In genomic region chr6:170535002-170535401, GRCh38 we compare ENCODE assay signal across 16 cellular contexts. TPM values are rescaled to one million over a fixed set of nuclear protein-coding genes. Genes with fewer than 3 reads are reported as not detected.
A peak's percentile ranks its signal among the peaks of the same experiment; 100 is the strongest.
DNase-seq lines count a peak whose midpoint lies in the region; ATAC-seq, FAIRE-seq and TF ChIP-seq lines count a peak whose summit lies in the region.
"Had no signal": no experiment of that assay in that cellular context is flagged by ENCODE, and none has a peak within 500 bp of the region (broad histone marks: within the 10 kb centered on the region; RNA-seq: fewer than 3 reads in every experiment).

No MANE protein-coding gene starts in this region.

- peaks cover 21% of the 10 kb centered on the region; the same call in 1 of the 2 replicates for H4K20me1 ChIP-seq in K562 (replicated peaks; ENCODE audit: control insufficient read depth, insufficient read depth, low read length)
- H4K20me1 ChIP-seq in HepG2 (ENCODE audit: insufficient read depth, low read length): 0 out of 2 replicates have a peak, but pooled peaks cover 2% of the 10 kb centered on the region
- H4K20me1 ChIP-seq in SK-N-SH (ENCODE audit: insufficient read depth): peaks cover 13% of the 10 kb centered on the region

- TF ChIP-seq RAD21 in K562 (CRISPR knock-in tag; conservative IDR thresholded peaks at IDR 0.05 in 1 of 2, IDR thresholded peaks at IDR 0.05 in 1 of 2) (no peak), HepG2 (CRISPR knock-in tag; IDR thresholded peaks at IDR 0.05) (no peak), SK-N-SH (IDR thresholded peaks at IDR 0.05; ENCODE audit: low read length) (no peak)

- H3K27me3 ChIP-seq in K562 (ENCODE audit: control insufficient read depth in 2 of 2, insufficient read depth in 2 of 2, low read length in 2 of 2) (no peaks in the 10 kb centered on the region), HepG2 (ENCODE audit: control insufficient read depth in 1 of 2, insufficient read depth in 2 of 2, low read length in 2 of 2) (no peaks in the 10 kb centered on the region), SK-N-SH (ENCODE audit: insufficient read depth) (no peaks in the 10 kb centered on the region)
- H3K27me3 ChIP-seq: BLaER1 had no signal

- no peak overlapping the region for H3K4me2 ChIP-seq in K562 (ENCODE audit: insufficient read depth, low read length)
- no peak overlapping the region for H3K4me2 ChIP-seq in HepG2 (ENCODE audit: low read depth, low read length)
- no peak overlapping the region for H3K4me2 ChIP-seq in SK-N-SH
- H3K4me2 ChIP-seq: BLaER1 had no signal

- POLR2A ChIA-PET in K562 (lab: Yijun Ruan, JAX): interaction anchor here (1.3 kb wide), 1 partner anchor 16 kb away, joined by 3 read pairs; no protein-coding TSS in a partner anchor
- POLR2A ChIA-PET in HepG2 (lab: Yijun Ruan, JAX): interaction anchor here (1.0 kb wide), 1 partner anchor 19 kb away, joined by 3 read pairs; the partner anchor contains the start of gene TBP
- POLR2A ChIA-PET in SK-N-SH (lab: Yijun Ruan, JAX): no interaction called here

- TF ChIP-seq POLR2A in K562 (conservative IDR thresholded peaks at IDR 0.05): no peak
- TF ChIP-seq POLR2A in HepG2 (IDR thresholded peaks at IDR 0.05; ENCODE audit: insufficient read depth in 1 of 2, low read depth in 2 of 2, low read length in 2 of 2): no peak

- H3K4me1 Mint-ChIP-seq in activated naive CD4-positive, alpha-beta T cell treated with anti-CD3 and anti-CD28 coated beads for 36 hours (ENCODE audit: low read depth): peaks cover 2% of the 10 kb centered on the region

- no peaks in the 10 kb centered on the region for H3K9me1 ChIP-seq in K562 (ENCODE audit: control insufficient read depth, insufficient read depth, low read length)

- H3K27ac ChIP-seq in K562 (ENCODE audit: extremely low read depth, low read depth, low read length) (no peak overlapping the region), HepG2 (ENCODE audit: extremely low read length, insufficient read depth, low read length) (peak overlapping the region; percentile 7), SK-N-SH (ENCODE audit: low read depth in 2 of 2, low read length in 1 of 2) (no peak overlapping the region)
- H3K27ac ChIP-seq: BLaER1 had no signal

- no peaks in the 10 kb centered on the region for H3K4me1 ChIP-seq in K562 (replicated peaks in 1 of 2; ENCODE audit: control insufficient read depth in 2 of 2, insufficient read depth in 2 of 2, low read length in 2 of 2)
- H3K4me1 ChIP-seq in HepG2 (ENCODE audit: insufficient read depth, low read length): peaks cover 17% of the 10 kb centered on the region
- no peaks in the 10 kb centered on the region; a peak in 1 of 4 replicates for H3K4me1 ChIP-seq in SK-N-SH (ENCODE audit: control insufficient read depth in 1 of 2, insufficient read depth in 2 of 2, low read depth in 1 of 2, low read length in 1 of 2)
- H3K4me1 ChIP-seq: BLaER1 had no signal

- H3K9ac ChIP-seq in K562 (ENCODE audit: insufficient read depth in 1 of 2, low read depth in 2 of 2, low read length in 2 of 2) (no peak overlapping the region), HepG2 (ENCODE audit: insufficient read depth, low read depth, low read length) (no peak overlapping the region), SK-N-SH (no peak overlapping the region)
- H3K9ac ChIP-seq: BLaER1 had no signal

- TF ChIP-seq CTCF in K562 (IDR thresholded peaks at IDR 0.05 in 2 of 3, conservative IDR thresholded peaks at IDR 0.05 in 1 of 3; ENCODE audit: insufficient read depth in 2 of 3, low read depth in 1 of 3, low read length in 3 of 3) (no peak), HepG2 (CRISPR knock-in tag; IDR thresholded peaks at IDR 0.05) (no peak), SK-N-SH (IDR thresholded peaks at IDR 0.05) (no peak)

- WGBS in K562 (ENCODE audit: insufficient coverage, low coverage, missing lambda C conversion rate): 94% methylated on average over 5 of the region's 5 CpGs
- 89% methylated on average over 5 of the region's 5 CpGs for WGBS in HepG2 (ENCODE audit: low lambda C conversion rate)
- 100% methylated on average over 2 of the region's 5 CpGs for WGBS in SK-N-SH (ENCODE audit: low lambda C conversion rate)

- H2AFZ ChIP-seq in K562 (ENCODE audit: low read depth, low read length) (no peak overlapping the region), HepG2 (ENCODE audit: low read length) (no peak overlapping the region), SK-N-SH (ENCODE audit: low read depth) (no peak overlapping the region)

- FAIRE-seq in K562 (lab: Jason Lieb, UNC) (no peak), HepG2 (lab: Jason Lieb, UNC) (no peak)
- FAIRE-seq: GM12878, HTR-8/SVneo had no signal

- H3K79me2 ChIP-seq in K562 (ENCODE audit: control insufficient read depth, insufficient read depth, low read length): peaks cover 12% of the 10 kb centered on the region; the same call in 1 of the 3 replicates
- H3K79me2 ChIP-seq in HepG2 (ENCODE audit: insufficient read depth, low read length): peaks cover 3% of the 10 kb centered on the region
- H3K79me2 ChIP-seq in SK-N-SH (ENCODE audit: insufficient read depth): peaks cover 26% of the 10 kb centered on the region

- CTCF ChIA-PET in activated naive CD4-positive, alpha-beta T cell treated with anti-CD3 and anti-CD28 coated beads for 36 hours (lab: Charles Lee): no interaction called here
- CTCF ChIA-PET in K562 (lab: Yijun Ruan, JAX; ENCODE audit: low intra/inter-chr PET ratio) (no interaction called here), HepG2 (lab: Yijun Ruan, JAX; ENCODE audit: low intra/inter-chr PET ratio, low total read pairs) (no interaction called here), SK-N-SH (lab: Yijun Ruan, JAX) (interaction anchor here (7.3 to 9.9 kb wide), 2 partner anchors 703 to 746 kb away, joined by 79 to 110 read pairs; no protein-coding TSS in a partner anchor)

- peaks cover 34% of the 10 kb centered on the region for H3K36me3 Mint-ChIP-seq in activated naive CD4-positive, alpha-beta T cell treated with anti-CD3 and anti-CD28 coated beads for 36 hours (ENCODE audit: low read depth)

- H3K27me3 Mint-ChIP-seq in activated naive CD4-positive, alpha-beta T cell treated with anti-CD3 and anti-CD28 coated beads for 36 hours (ENCODE audit: low read depth): no peaks in the 10 kb centered on the region

- intact Hi-C loops in activated naive CD4-positive, alpha-beta T cell treated with anti-CD3 and anti-CD28 coated beads for 36 hours (cut with micrococcal nuclease): no loop called here
- intact Hi-C loops in K562 (cut with micrococcal nuclease) (no loop called here), HepG2 (cut with micrococcal nuclease; ENCODE audit: unreplicated experiment) (no loop called here)

- no peaks in the 10 kb centered on the region for H3K9me3 ChIP-seq in K562 (replicated peaks; ENCODE audit: control insufficient read depth, insufficient read depth, low read depth, low read length)
- H3K9me3 ChIP-seq in HepG2 (ENCODE audit: low read length): no peaks in the 10 kb centered on the region
- H3K9me3 ChIP-seq in SK-N-SH: no peaks in the 10 kb centered on the region
- H3K9me3 ChIP-seq: BLaER1 had no signal

- ATAC-seq in K562 (no peak), HepG2 (peak; percentile 16; the same call in 2 of the 3 replicates), HG02884 (IDR thresholded peaks at IDR 0.05; ENCODE audit: unreplicated experiment) (no peak)
- ATAC-seq: GM12878 had no signal

- no peak overlapping the region for H3K4me3 Mint-ChIP-seq in activated naive CD4-positive, alpha-beta T cell treated with anti-CD3 and anti-CD28 coated beads for 36 hours
- H3K4me3 Mint-ChIP-seq: CD8-positive, alpha-beta memory T cell; H9 had no signal

- H3K9me3 Mint-ChIP-seq in activated naive CD4-positive, alpha-beta T cell treated with anti-CD3 and anti-CD28 coated beads for 36 hours: no peaks in the 10 kb centered on the region
- H3K9me3 Mint-ChIP-seq: CD8-positive, alpha-beta memory T cell; H9 had no signal

- in situ Hi-C loops in K562 (cut with MboI): no loop called here
- in situ Hi-C loops in HepG2 (cut with HindIII; ENCODE audit: extremely low pct_ligation_motif_present, low pct_unique_long_range_greater_than_20kb): no loop called here

- no peak for DNase-seq in activated naive CD4-positive, alpha-beta T cell treated with anti-CD3 and anti-CD28 coated beads for 36 hours
- DNase-seq in activated naive CD4-positive, alpha-beta T cell treated with Interleukin-2 at 50 U/mL for 16 hours: no peak
- DNase-seq in K562 (ENCODE audit: extremely low read depth in 1 of 4, low spot score in 3 of 4): no peak
- DNase-seq in HepG2 (ENCODE audit: low spot score): no peak
- no peak for DNase-seq in D341Med (ENCODE audit: low spot score)
- no peak for DNase-seq in SK-N-SH
- DNase-seq: 8988T; AML-193; CD8-positive, alpha-beta memory T cell; DMS 273 treated with DMSO at 0.1 percent for 48 hours; GOT3; H9 had no signal

- H3K36me3 ChIP-seq in K562 (ENCODE audit: control insufficient read depth, insufficient read depth, low read length) (peaks cover 74% of the 10 kb centered on the region), HepG2 (replicated peaks in 1 of 2; ENCODE audit: control insufficient read depth in 1 of 2, insufficient read depth in 2 of 2, low read length in 2 of 2) (peaks cover 23 to 67% of the 10 kb centered on the region in 2 experiments), SK-N-SH (replicated peaks in 1 of 2; ENCODE audit: control insufficient read depth in 1 of 2, insufficient read depth in 2 of 2, low read length in 1 of 2) (peaks cover 66 to 71% of the 10 kb centered on the region in 2 experiments)

- TF ChIP-seq EP300 in K562 (IDR thresholded peaks at IDR 0.05; ENCODE audit: low read length): no peak
- TF ChIP-seq EP300 in HepG2 (IDR thresholded peaks at IDR 0.05; ENCODE audit: low read depth in 2 of 2, low read length in 2 of 2): no peak
- no peak for TF ChIP-seq EP300 in HepG2 (CRISPR knock-in tag; IDR thresholded peaks at IDR 0.05; ENCODE audit: borderline replicate concordance)
- TF ChIP-seq EP300 in SK-N-SH (IDR thresholded peaks at IDR 0.05; ENCODE audit: borderline replicate concordance in 1 of 2, low read depth in 1 of 2, low read length in 1 of 2): no peak

- H3K4me3 ChIP-seq in K562: no peak overlapping the region
- H3K4me3 ChIP-seq in HepG2 (replicated peaks in 1 of 3; ENCODE audit: insufficient read depth in 1 of 3, low read depth in 2 of 3, low read length in 3 of 3): no peak overlapping the region
- no peak overlapping the region for H3K4me3 ChIP-seq in SK-N-SH (ENCODE audit: low read depth in 2 of 2, low read length in 1 of 2)
- H3K4me3 ChIP-seq: BLaER1, GM12878 had no signal

- peak overlapping the region; percentile 3 for H3K27ac Mint-ChIP-seq in activated naive CD4-positive, alpha-beta T cell treated with anti-CD3 and anti-CD28 coated beads for 36 hours

- no TSS peak for BruUV-seq in K562 (replicated peaks; lab: Mats Ljungman, UMichigan)
- no TSS peak for BruUV-seq in HepG2 (replicated peaks; lab: Mats Ljungman, UMichigan)

- H3F3A ChIP-seq in SK-N-SH (replicated peaks; ENCODE audit: insufficient read depth): peaks cover 13% of the 10 kb centered on the region

- no peaks in the 10 kb centered on the region for H3K9me2 ChIP-seq in SK-N-SH

RNA-seq across cellular contexts. Expression of gene PSMB1, which starts 18.1 kb away (rescaled TPM):
- 100 to 1,000 TPM; 236 to 252 TPM for total RNA-seq in activated naive CD4-positive, alpha-beta T cell treated with anti-CD3 and anti-CD28 coated beads for 36 hours
- 72.7 and 111 TPM in 2 replicates for total RNA-seq in K562 (2011; cell fraction: chromatin; rRNA removed; ENCODE audit: low replicate concordance)
- 100 and 101 TPM in 2 replicates for total RNA-seq in K562 (2011; cell fraction: nucleolus; rRNA removed)
- total RNA-seq in K562 (2011; cell fraction: nucleoplasm; rRNA removed): 147 and 174 TPM in 2 replicates
- total RNA-seq in K562 (2014; rRNA removed) (567 and 884 TPM in 2 replicates), K562 (2014; rRNA removed; fragmentation: Illumina TruSeq; extraction: Trizol) (716 and 737 TPM in 2 replicates), K562 (2015; rRNA removed; fragmentation: Illumina TruSeq; extraction: Trizol) (566 and 591 TPM in 2 replicates), K562 (2021) (431 and 447 TPM in 2 replicates), HepG2 (2016; rRNA removed; fragmentation: Illumina TruSeq; extraction: Trizol) (528 and 656 TPM in 2 replicates)
- polyA plus RNA-seq in K562 (2011; rRNA removed) (857 and 1,105 TPM in 2 replicates), K562 (2014; fragmentation: Illumina TruSeq; extraction: Trizol) (549 and 609 TPM in 2 replicates), K562 (2014; fragmentation: Nextera tagmentation; extraction: Ambion mirVana) (1,000 to 10,000 TPM; 2,334 to 2,953 TPM), K562 (2014; rRNA removed) (1,180 and 1,187 TPM in 2 replicates), HepG2 (2011; rRNA removed) (503 and 592 TPM in 2 replicates), SK-N-SH (2012; rRNA removed) (546 and 588 TPM in 2 replicates)
- 941 and 1,174 TPM in 2 replicates for polyA plus RNA-seq in K562 (2011; cell fraction: cytosol; rRNA removed)
- polyA plus RNA-seq in K562 (2011; cell fraction: nucleus; rRNA removed): 261 and 404 TPM in 2 replicates
- polyA plus RNA-seq in K562 (2012): 418 and 567 TPM in 2 replicates
- polyA minus RNA-seq in K562 (2011; rRNA and poly(A)+ RNA removed): 647 and 767 TPM in 2 replicates
- polyA minus RNA-seq in K562 (2011; cell fraction: cytosol; rRNA and poly(A)+ RNA removed): 227 and 288 TPM in 2 replicates
- polyA minus RNA-seq in K562 (2011; cell fraction: nucleus; rRNA and poly(A)+ RNA removed): 41.3 and 70.0 TPM in 2 replicates
- total RNA-seq in HepG2 (2016; cell fraction: cytosol; rRNA removed; fragmentation: Illumina TruSeq; extraction: Trizol; ENCODE audit: low read depth): 138 and 154 TPM in 2 replicates
- total RNA-seq in HepG2 (2016; cell fraction: insoluble cytoplasmic fraction; rRNA removed; fragmentation: Illumina TruSeq; extraction: Trizol): 533 and 708 TPM in 2 replicates
- 131 and 144 TPM in 2 replicates for total RNA-seq in HepG2 (2016; cell fraction: membrane; rRNA removed; fragmentation: Illumina TruSeq; extraction: Trizol)
- 189 and 197 TPM in 2 replicates for total RNA-seq in HepG2 (2016; cell fraction: nucleus; rRNA removed; fragmentation: Illumina TruSeq; extraction: Trizol)
- polyA plus RNA-seq in HepG2 (2011; cell fraction: cytosol; rRNA removed): 553 and 624 TPM in 2 replicates
- 134 and 176 TPM in 2 replicates for polyA plus RNA-seq in HepG2 (2011; cell fraction: nucleus; rRNA removed)
- polyA plus RNA-seq in HepG2 (2012): 316 and 359 TPM in 2 replicates
- polyA plus RNA-seq in HepG2 (2016; cell fraction: cytosol; fragmentation: Illumina TruSeq; extraction: Trizol; ENCODE audit: low read depth): 123 and 127 TPM in 2 replicates
- polyA plus RNA-seq in HepG2 (2016; cell fraction: insoluble cytoplasmic fraction; fragmentation: Illumina TruSeq; extraction: Trizol; ENCODE audit: low read depth): 563 and 665 TPM in 2 replicates
- 98.8 and 101 TPM in 2 replicates for polyA plus RNA-seq in HepG2 (2016; cell fraction: membrane; fragmentation: Illumina TruSeq; extraction: Trizol; ENCODE audit: low read depth)
- polyA plus RNA-seq in HepG2 (2016; cell fraction: nucleus; fragmentation: Illumina TruSeq; extraction: Trizol; ENCODE audit: insufficient read depth, low read depth): 271 and 275 TPM in 2 replicates
- 133 and 200 TPM in 2 replicates for polyA minus RNA-seq in HepG2 (2011; rRNA and poly(A)+ RNA removed; ENCODE audit: low replicate concordance)
- 156 and 174 TPM in 2 replicates for polyA minus RNA-seq in HepG2 (2011; cell fraction: cytosol; rRNA and poly(A)+ RNA removed)
- 66.4 and 70.7 TPM in 2 replicates for polyA minus RNA-seq in HepG2 (2011; cell fraction: nucleus; rRNA and poly(A)+ RNA removed)
- polyA plus RNA-seq in SK-N-SH (2012; cell fraction: cytosol; rRNA removed): 606 and 697 TPM in 2 replicates
- 255 and 311 TPM in 2 replicates for polyA plus RNA-seq in SK-N-SH (2012; cell fraction: nucleus; rRNA removed)

RNA-seq across cellular contexts. Expression of gene TBP, which starts 19.2 kb away (rescaled TPM):
- total RNA-seq in activated naive CD4-positive, alpha-beta T cell treated with anti-CD3 and anti-CD28 coated beads for 36 hours: 10 to 100 TPM; 19.4 to 22.3 TPM
- 37.1 and 48.4 TPM in 2 replicates for total RNA-seq in K562 (2011; cell fraction: chromatin; rRNA removed; ENCODE audit: low replicate concordance)
- 19.2 and 21.6 TPM in 2 replicates for total RNA-seq in K562 (2011; cell fraction: nucleolus; rRNA removed)
- total RNA-seq in K562 (2011; cell fraction: nucleoplasm; rRNA removed): 30.4 and 38.7 TPM in 2 replicates
- 39.5 and 48.8 TPM in 2 replicates for total RNA-seq in K562 (2014; rRNA removed)
- total RNA-seq in K562 (2014; rRNA removed; fragmentation: Illumina TruSeq; extraction: Trizol): 28.9 and 29.4 TPM in 2 replicates
- total RNA-seq in K562 (2015; rRNA removed; fragmentation: Illumina TruSeq; extraction: Trizol): 24.5 and 28.5 TPM in 2 replicates
- 31.7 and 36.0 TPM in 2 replicates for total RNA-seq in K562 (2021)
- 34.9 and 39.0 TPM in 2 replicates for polyA plus RNA-seq in K562 (2011; rRNA removed)
- 26.0 and 77.2 TPM in 2 replicates for polyA plus RNA-seq in K562 (2011; cell fraction: cytosol; rRNA removed)
- 46.7 and 53.4 TPM in 2 replicates for polyA plus RNA-seq in K562 (2011; cell fraction: nucleus; rRNA removed)
- 27.0 and 32.7 TPM in 2 replicates for polyA plus RNA-seq in K562 (2012)
- 52.1 and 56.4 TPM in 2 replicates for polyA plus RNA-seq in K562 (2014; fragmentation: Illumina TruSeq; extraction: Trizol)
- 10 to 100 TPM; 61.3 to 86.1 TPM for polyA plus RNA-seq in K562 (2014; fragmentation: Nextera tagmentation; extraction: Ambion mirVana)
- polyA plus RNA-seq in K562 (2014; rRNA removed): 40.6 and 47.0 TPM in 2 replicates
- polyA minus RNA-seq in K562 (2011; rRNA and poly(A)+ RNA removed): 27.2 and 31.3 TPM in 2 replicates
- polyA minus RNA-seq in K562 (2011; cell fraction: cytosol; rRNA and poly(A)+ RNA removed): 13.9 and 17.4 TPM in 2 replicates
- polyA minus RNA-seq in K562 (2011; cell fraction: nucleus; rRNA and poly(A)+ RNA removed): 14.7 and 16.9 TPM in 2 replicates
- 21.7 and 25.9 TPM in 2 replicates for total RNA-seq in HepG2 (2016; rRNA removed; fragmentation: Illumina TruSeq; extraction: Trizol)
- total RNA-seq in HepG2 (2016; cell fraction: cytosol; rRNA removed; fragmentation: Illumina TruSeq; extraction: Trizol; ENCODE audit: low read depth): 11.0 and 12.3 TPM in 2 replicates
- 23.7 and 24.0 TPM in 2 replicates for total RNA-seq in HepG2 (2016; cell fraction: insoluble cytoplasmic fraction; rRNA removed; fragmentation: Illumina TruSeq; extraction: Trizol)
- total RNA-seq in HepG2 (2016; cell fraction: membrane; rRNA removed; fragmentation: Illumina TruSeq; extraction: Trizol): 19.4 and 20.4 TPM in 2 replicates
- total RNA-seq in HepG2 (2016; cell fraction: nucleus; rRNA removed; fragmentation: Illumina TruSeq; extraction: Trizol): 16.2 and 17.8 TPM in 2 replicates
- 28.1 and 28.6 TPM in 2 replicates for polyA plus RNA-seq in HepG2 (2011; rRNA removed)
- polyA plus RNA-seq in HepG2 (2011; cell fraction: cytosol; rRNA removed): 15.5 and 17.2 TPM in 2 replicates
- polyA plus RNA-seq in HepG2 (2011; cell fraction: nucleus; rRNA removed): 25.9 and 40.6 TPM in 2 replicates
- 16.9 and 20.2 TPM in 2 replicates for polyA plus RNA-seq in HepG2 (2012)
- 7.1 and 9.0 TPM in 2 replicates for polyA plus RNA-seq in HepG2 (2016; cell fraction: cytosol; fragmentation: Illumina TruSeq; extraction: Trizol; ENCODE audit: low read depth)
- 35.2 and 37.1 TPM in 2 replicates for polyA plus RNA-seq in HepG2 (2016; cell fraction: insoluble cytoplasmic fraction; fragmentation: Illumina TruSeq; extraction: Trizol; ENCODE audit: low read depth)
- 11.8 and 16.0 TPM in 2 replicates for polyA plus RNA-seq in HepG2 (2016; cell fraction: membrane; fragmentation: Illumina TruSeq; extraction: Trizol; ENCODE audit: low read depth)
- 33.3 and 36.4 TPM in 2 replicates for polyA plus RNA-seq in HepG2 (2016; cell fraction: nucleus; fragmentation: Illumina TruSeq; extraction: Trizol; ENCODE audit: insufficient read depth, low read depth)
- polyA minus RNA-seq in HepG2 (2011; rRNA and poly(A)+ RNA removed; ENCODE audit: low replicate concordance): 19.7 and 25.0 TPM in 2 replicates
- 11.2 and 12.2 TPM in 2 replicates for polyA minus RNA-seq in HepG2 (2011; cell fraction: cytosol; rRNA and poly(A)+ RNA removed)
- 22.9 and 24.2 TPM in 2 replicates for polyA minus RNA-seq in HepG2 (2011; cell fraction: nucleus; rRNA and poly(A)+ RNA removed)
- polyA plus RNA-seq in SK-N-SH (2012; rRNA removed): 45.5 and 54.6 TPM in 2 replicates
- polyA plus RNA-seq in SK-N-SH (2012; cell fraction: cytosol; rRNA removed): 20.6 and 25.9 TPM in 2 replicates
- polyA plus RNA-seq in SK-N-SH (2012; cell fraction: nucleus; rRNA removed): 30.0 and 57.8 TPM in 2 replicates

RNA-seq across cellular contexts. Expression of gene PDCD2, which starts 49.4 kb away (rescaled TPM):
- 100 to 1,000 TPM; 106 to 109 TPM for total RNA-seq in activated naive CD4-positive, alpha-beta T cell treated with anti-CD3 and anti-CD28 coated beads for 36 hours
- total RNA-seq in K562 (2011; cell fraction: chromatin; rRNA removed; ENCODE audit: low replicate concordance): 76.0 and 134 TPM in 2 replicates
- 54.9 and 57.7 TPM in 2 replicates for total RNA-seq in K562 (2011; cell fraction: nucleolus; rRNA removed)
- 97.5 and 142 TPM in 2 replicates for total RNA-seq in K562 (2011; cell fraction: nucleoplasm; rRNA removed)
- total RNA-seq in K562 (2014; rRNA removed) (343 and 377 TPM in 2 replicates), K562 (2014; rRNA removed; fragmentation: Illumina TruSeq; extraction: Trizol) (339 and 365 TPM in 2 replicates), K562 (2015; rRNA removed; fragmentation: Illumina TruSeq; extraction: Trizol) (238 and 276 TPM in 2 replicates), K562 (2021) (276 and 291 TPM in 2 replicates), HepG2 (2016; rRNA removed; fragmentation: Illumina TruSeq; extraction: Trizol) (133 and 148 TPM in 2 replicates)
- polyA plus RNA-seq in K562 (2011; rRNA removed) (297 and 378 TPM in 2 replicates), K562 (2014; fragmentation: Illumina TruSeq; extraction: Trizol) (277 and 318 TPM in 2 replicates), K562 (2014; fragmentation: Nextera tagmentation; extraction: Ambion mirVana) (100 to 1,000 TPM in 1 of 2 experiments, 10 to 100 TPM in 1; 67.3 to 105 TPM), K562 (2014; rRNA removed) (392 and 430 TPM in 2 replicates), HepG2 (2011; rRNA removed) (71.2 and 83.6 TPM in 2 replicates), SK-N-SH (2012; rRNA removed) (82.1 and 107 TPM in 2 replicates)
- polyA plus RNA-seq in K562 (2011; cell fraction: cytosol; rRNA removed): 197 and 320 TPM in 2 replicates
- 192 and 207 TPM in 2 replicates for polyA plus RNA-seq in K562 (2011; cell fraction: nucleus; rRNA removed)
- polyA plus RNA-seq in K562 (2012): 196 and 278 TPM in 2 replicates
- polyA minus RNA-seq in K562 (2011; rRNA and poly(A)+ RNA removed): 155 and 159 TPM in 2 replicates
- polyA minus RNA-seq in K562 (2011; cell fraction: cytosol; rRNA and poly(A)+ RNA removed): 70.4 and 109 TPM in 2 replicates
- 60.9 and 93.0 TPM in 2 replicates for polyA minus RNA-seq in K562 (2011; cell fraction: nucleus; rRNA and poly(A)+ RNA removed)
- total RNA-seq in HepG2 (2016; cell fraction: cytosol; rRNA removed; fragmentation: Illumina TruSeq; extraction: Trizol; ENCODE audit: low read depth): 96.6 and 106 TPM in 2 replicates
- total RNA-seq in HepG2 (2016; cell fraction: insoluble cytoplasmic fraction; rRNA removed; fragmentation: Illumina TruSeq; extraction: Trizol): 127 and 154 TPM in 2 replicates
- total RNA-seq in HepG2 (2016; cell fraction: membrane; rRNA removed; fragmentation: Illumina TruSeq; extraction: Trizol): 182 and 183 TPM in 2 replicates
- 64.9 and 75.7 TPM in 2 replicates for total RNA-seq in HepG2 (2016; cell fraction: nucleus; rRNA removed; fragmentation: Illumina TruSeq; extraction: Trizol)
- polyA plus RNA-seq in HepG2 (2011; cell fraction: cytosol; rRNA removed): 60.4 and 62.6 TPM in 2 replicates
- polyA plus RNA-seq in HepG2 (2011; cell fraction: nucleus; rRNA removed): 49.8 and 54.3 TPM in 2 replicates
- 74.1 and 77.1 TPM in 2 replicates for polyA plus RNA-seq in HepG2 (2012)
- polyA plus RNA-seq in HepG2 (2016; cell fraction: cytosol; fragmentation: Illumina TruSeq; extraction: Trizol; ENCODE audit: low read depth): 126 and 139 TPM in 2 replicates
- polyA plus RNA-seq in HepG2 (2016; cell fraction: insoluble cytoplasmic fraction; fragmentation: Illumina TruSeq; extraction: Trizol; ENCODE audit: low read depth): 158 and 162 TPM in 2 replicates
- polyA plus RNA-seq in HepG2 (2016; cell fraction: membrane; fragmentation: Illumina TruSeq; extraction: Trizol; ENCODE audit: low read depth): 173 and 179 TPM in 2 replicates
- polyA plus RNA-seq in HepG2 (2016; cell fraction: nucleus; fragmentation: Illumina TruSeq; extraction: Trizol; ENCODE audit: insufficient read depth, low read depth): 116 and 123 TPM in 2 replicates
- polyA minus RNA-seq in HepG2 (2011; rRNA and poly(A)+ RNA removed; ENCODE audit: low replicate concordance): 32.9 and 64.5 TPM in 2 replicates
- 29.6 and 33.8 TPM in 2 replicates for polyA minus RNA-seq in HepG2 (2011; cell fraction: cytosol; rRNA and poly(A)+ RNA removed)
- polyA minus RNA-seq in HepG2 (2011; cell fraction: nucleus; rRNA and poly(A)+ RNA removed): 43.5 and 49.0 TPM in 2 replicates
- 103 and 115 TPM in 2 replicates for polyA plus RNA-seq in SK-N-SH (2012; cell fraction: cytosol; rRNA removed)
- polyA plus RNA-seq in SK-N-SH (2012; cell fraction: nucleus; rRNA removed): 78.1 and 119 TPM in 2 replicates
